14 cellular contexts compared by ENCODE assay signal in the genomic region with DNA sequence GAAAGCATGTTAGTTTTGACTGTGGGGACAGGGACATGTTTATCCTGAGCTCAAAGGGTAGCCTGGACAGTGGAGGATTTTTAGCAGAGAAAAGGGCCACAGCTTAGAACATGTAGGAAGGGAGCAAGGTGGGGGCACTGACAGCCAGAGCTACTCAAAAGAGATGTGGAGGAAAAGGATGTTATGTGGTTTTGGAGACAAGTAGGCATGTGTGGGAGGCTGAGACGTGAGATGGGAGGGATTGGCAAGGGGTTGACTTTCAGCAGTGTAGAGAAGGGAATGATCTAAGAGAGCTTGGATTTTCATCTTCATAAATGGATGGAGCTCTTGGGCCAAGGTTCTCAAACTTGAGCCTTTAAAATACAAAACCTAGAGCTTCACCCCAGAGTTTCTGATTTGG.
"Had no signal": no experiment of that assay in that cellular context is flagged by ENCODE, and none has a peak within 500 bp of the region (broad histone marks: within the 10 kb centered on the region; RNA-seq: fewer than 3 reads in every experiment).

No MANE protein-coding gene starts in this region.

- ATAC-seq: lower lobe of right lung, WTC11 had no signal

- H3K27me3 ChIP-seq: tibial nerve had no signal

- H3K4me3 ChIP-seq: coronary artery, lower lobe of right lung, skin epidermis, tibial nerve had no signal

- H3K9me3 ChIP-seq: lower lobe of right lung, tibial nerve had no signal

- DNase-seq: activated CD4-positive, alpha-beta T cell treated with anti-CD3 and anti-CD28 coated beads, Interleukin-2, amount 10 ng/mL, durations not matched to agents 7 days and 5 days; activated naive CD4-positive, alpha-beta T cell treated with anti-CD3 and anti-CD28 coated beads, Interleukin-2, amount 10 ng/mL, durations not matched to agents 7 days and 5 days; caudate nucleus; effector CD8-positive, alpha-beta T cell; hippocampal formation; lower lobe of right lung; midbrain; posterior cingulate gyrus; T-helper 1 cell had no signal

- H3K36me3 ChIP-seq: lower lobe of right lung, tibial nerve had no signal

- H3K27ac ChIP-seq: coronary artery, lower lobe of right lung, tibial nerve had no signal

- H3K9me3 Mint-ChIP-seq: activated CD4-positive, alpha-beta T cell treated with anti-CD3 and anti-CD28 coated beads, Interleukin-2, amount 10 ng/mL, durations not matched to agents 7 days and 5 days; activated T-helper 2 cell treated with anti-CD3 and anti-CD28 coated beads, Interferon-gamma antibody, Interleukin-2, Interleukin-4, amounts not matched to agents 10 μg/mL and 5 μg/mL and 100 μg/mL, durations not matched to agents 14 hours and 24 hours and 36 hours had no signal

- H3K4me3 Mint-ChIP-seq: activated CD4-positive, alpha-beta T cell treated with anti-CD3 and anti-CD28 coated beads, Interleukin-2, amount 10 ng/mL, durations not matched to agents 7 days and 5 days; activated naive CD4-positive, alpha-beta T cell treated with anti-CD3 and anti-CD28 coated beads, Interleukin-2, amount 10 ng/mL, durations not matched to agents 7 days and 5 days; WTC11 had no signal

- H3K27ac Mint-ChIP-seq: activated CD4-positive, alpha-beta T cell treated with anti-CD3 and anti-CD28 coated beads, Interleukin-2, amount 10 ng/mL, durations not matched to agents 7 days and 5 days; activated naive CD4-positive, alpha-beta T cell treated with anti-CD3 and anti-CD28 coated beads, Interleukin-2, amount 10 ng/mL, durations not matched to agents 7 days and 5 days; activated T-helper 2 cell treated with anti-CD3 and anti-CD28 coated beads, Interferon-gamma antibody, Interleukin-2, Interleukin-4, amounts not matched to agents 10 μg/mL and 5 μg/mL and 100 μg/mL, durations not matched to agents 14 hours and 24 hours and 36 hours; WTC11 had no signal

- H3K36me3 Mint-ChIP-seq: activated naive CD4-positive, alpha-beta T cell treated with anti-CD3 and anti-CD28 coated beads, Interleukin-2, amount 10 ng/mL, durations not matched to agents 7 days and 5 days had no signal

- H3K4me1 ChIP-seq: lower lobe of right lung had no signal

- H3K4me1 Mint-ChIP-seq: activated CD4-positive, alpha-beta T cell treated with anti-CD3 and anti-CD28 coated beads, Interleukin-2, amount 10 ng/mL, durations not matched to agents 7 days and 5 days; activated naive CD4-positive, alpha-beta T cell treated with anti-CD3 and anti-CD28 coated beads, Interleukin-2, amount 10 ng/mL, durations not matched to agents 7 days and 5 days had no signal
